ENCODE assay signal across 8 cellular contexts in genomic region chr13:33251131-33251629, GRCh38. TPM values are rescaled to one million over a fixed set of nuclear protein-coding genes. Genes with fewer than 3 reads are reported as not detected.
DNase-seq lines count a peak whose midpoint lies in the region; ATAC-seq, FAIRE-seq and TF ChIP-seq lines count a peak whose summit lies in the region.

No MANE protein-coding gene starts in this region.

- FAIRE-seq in bronchial epithelial cell (lab: Jason Lieb, UNC), result no peak

- peak; percentile 67 for ATAC-seq in GM21528 (IDR thresholded peaks at IDR 0.05; ENCODE audit: low FRiP score, unreplicated experiment)

- TF ChIP-seq CTCF in bronchial epithelial cell (IDR thresholded peaks at IDR 0.05; ENCODE audit: insufficient read depth, low read length, severe bottlenecking), result no peak

- no peaks in the 10 kb centered on the region for H3K27me3 ChIP-seq in bronchial epithelial cell (ENCODE audit: control insufficient read depth, insufficient read depth, low read length)

- no peak overlapping the region for H3K4me3 ChIP-seq in bronchial epithelial cell (ENCODE audit: low read depth, low read length)

- H3K36me3 ChIP-seq in bronchial epithelial cell (ENCODE audit: control insufficient read depth, insufficient read depth, low read length), result no peaks in the 10 kb centered on the region

- peak; percentile 77 for DNase-seq in DMS 273 (lab: John Stamatoyannopoulos, UW; ENCODE audit: unreplicated experiment)
- peak; percentile 12 to 29 for DNase-seq in Kasumi-1 (lab: John Stamatoyannopoulos, UW)
- DNase-seq in bronchial epithelial cell (ENCODE audit: low read depth), result peak; percentile 90
- peak; percentile 32 for DNase-seq in occipital lobe (lab: John Stamatoyannopoulos, UW)
- DNase-seq in DMS79 (lab: John Stamatoyannopoulos, UW), result no peak
- no peak for DNase-seq in DMS153 (lab: John Stamatoyannopoulos, UW)
- DNase-seq in NCI-H146 (lab: John Stamatoyannopoulos, UW), result no peak

RNA-seq across cellular contexts. Expression of gene STARD13, which starts 34.4 kb away (rescaled TPM):
- total RNA-seq in bronchial epithelial cell (1.0 and 2.1 TPM in 2 replicates), occipital lobe (12.3 TPM)

Comparison
In these comparisons a context has a peak if more than half of its experiments do, and no peak if none do; other contexts are left out.
1. DNase-seq: peak in DMS 273 (single experiment), Kasumi-1 (2 of 2), bronchial epithelial cell (single experiment) and occipital lobe (single experiment); none in DMS79 (single experiment), DMS153 (single experiment) and NCI-H146 (single experiment).